ENCODE assay signal across 1 cellular context in the genomic region with DNA sequence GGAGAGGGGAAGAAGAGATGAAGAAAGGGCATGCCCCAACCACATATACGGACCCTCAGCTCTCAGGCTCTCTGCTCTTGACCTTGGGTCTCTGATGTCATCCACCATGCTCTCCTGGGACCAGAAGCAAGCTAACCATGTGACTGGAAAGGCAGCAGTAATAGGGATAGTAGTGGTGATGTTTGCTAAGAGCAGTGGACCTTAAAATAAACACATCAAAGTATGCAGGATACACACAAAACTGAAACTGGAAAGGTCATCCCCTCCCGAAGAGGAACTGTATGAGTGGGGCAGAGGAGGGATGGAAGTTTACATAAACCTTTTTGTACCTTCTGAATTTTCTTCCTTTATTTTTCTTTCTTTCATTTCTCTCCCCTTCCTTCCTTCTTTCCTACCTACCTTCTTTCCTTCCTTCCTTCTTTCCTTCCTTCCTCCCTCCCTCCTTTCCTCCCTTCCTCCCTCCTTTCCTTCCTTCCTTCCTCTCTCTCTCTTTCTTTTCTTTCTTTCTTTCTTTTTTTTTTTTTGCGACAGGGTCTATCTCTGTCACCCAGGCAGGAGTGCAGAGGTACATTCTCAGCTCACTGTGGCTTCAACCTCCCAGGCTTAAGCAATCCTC.
TF ChIP-seq lines count a peak whose summit lies in the region.

No MANE protein-coding gene starts in this region.

TF ChIP-seq in HepG2, 621 proteins besides CTCF, POLR2A, EP300 and RAD21 (continued from another document and continues in another):
- no peak for TF ChIP-seq PRDM4 (CRISPR knock-in tag; IDR thresholded peaks at IDR 0.05; ENCODE audit: borderline replicate concordance)
- TF ChIP-seq ZFP1 (CRISPR knock-in tag; IDR thresholded peaks at IDR 0.05), result no peak
- peak; percentile 86; the same call in 1 of the 2 replicates for TF ChIP-seq ZNF317 (CRISPR knock-in tag; IDR thresholded peaks at IDR 0.05)
- no peak for TF ChIP-seq ZNF275 (CRISPR knock-in tag; IDR thresholded peaks at IDR 0.05; ENCODE audit: borderline replicate concordance)
- no peak for TF ChIP-seq PHF5A (CRISPR knock-in tag; IDR thresholded peaks at IDR 0.05; ENCODE audit: low read depth, unreplicated experiment)
- no peak for TF ChIP-seq NRL (CRISPR knock-in tag; IDR thresholded peaks at IDR 0.05; ENCODE audit: borderline replicate concordance)
- no peak for TF ChIP-seq CCDC6 (CRISPR knock-in tag; IDR thresholded peaks at IDR 0.05)
- TF ChIP-seq ZNF34 (CRISPR knock-in tag; IDR thresholded peaks at IDR 0.05; ENCODE audit: borderline replicate concordance), result no peak
- no peak for TF ChIP-seq NFYB (CRISPR knock-in tag; IDR thresholded peaks at IDR 0.05)
- TF ChIP-seq FOXM1 (CRISPR knock-in tag; IDR thresholded peaks at IDR 0.05), result no peak
- no peak for TF ChIP-seq SOX6 (IDR thresholded peaks at IDR 0.05)
- peak; percentile 36; the same call in 1 of the 2 replicates for TF ChIP-seq SOX6 (CRISPR knock-in tag; IDR thresholded peaks at IDR 0.05)
- no peak for TF ChIP-seq JUND (CRISPR knock-in tag; IDR thresholded peaks at IDR 0.05)
- TF ChIP-seq NR2F1 (CRISPR knock-in tag; IDR thresholded peaks at IDR 0.05), result peak; percentile 21 to 59; a peak in 1 of 4 replicates
- peak; percentile 37; the same call in 1 of the 2 replicates for TF ChIP-seq ZNF609 (CRISPR knock-in tag; IDR thresholded peaks at IDR 0.05; ENCODE audit: borderline replicate concordance)
- 0 out of 2 replicates have a peak, but pooled peaks have one; percentile 9 for TF ChIP-seq BHLHE40 (IDR thresholded peaks at IDR 0.05; ENCODE audit: low read length)
- no peak for TF ChIP-seq LCORL (IDR thresholded peaks at IDR 0.05)
- TF ChIP-seq LCORL (CRISPR knock-in tag; IDR thresholded peaks at IDR 0.05), result peak; percentile 86
- peak; percentile 69 for TF ChIP-seq CEBPG (CRISPR knock-in tag; IDR thresholded peaks at IDR 0.05)
- peak; percentile 66 for TF ChIP-seq KAT8 (CRISPR knock-in tag; IDR thresholded peaks at IDR 0.05)
- no peak for TF ChIP-seq MTA3 (CRISPR knock-in tag; IDR thresholded peaks at IDR 0.05)
- peak; percentile 41; the same call in 1 of the 2 replicates for TF ChIP-seq HDAC1 (CRISPR knock-in tag; IDR thresholded peaks at IDR 0.05)
- 0 out of 2 replicates have a peak, but pooled peaks have one; percentile 18 for TF ChIP-seq PPARG (CRISPR knock-in tag; conservative IDR thresholded peaks at IDR 0.05)
- no peak for TF ChIP-seq ZNF790 (CRISPR knock-in tag; IDR thresholded peaks at IDR 0.05; ENCODE audit: borderline replicate concordance)
- TF ChIP-seq GLI4 (CRISPR knock-in tag; IDR thresholded peaks at IDR 0.05; ENCODE audit: borderline replicate concordance), result no peak
- peak; percentile 52 for TF ChIP-seq HNF4A (CRISPR knock-in tag; IDR thresholded peaks at IDR 0.05)
- TF ChIP-seq, protein P1, sequence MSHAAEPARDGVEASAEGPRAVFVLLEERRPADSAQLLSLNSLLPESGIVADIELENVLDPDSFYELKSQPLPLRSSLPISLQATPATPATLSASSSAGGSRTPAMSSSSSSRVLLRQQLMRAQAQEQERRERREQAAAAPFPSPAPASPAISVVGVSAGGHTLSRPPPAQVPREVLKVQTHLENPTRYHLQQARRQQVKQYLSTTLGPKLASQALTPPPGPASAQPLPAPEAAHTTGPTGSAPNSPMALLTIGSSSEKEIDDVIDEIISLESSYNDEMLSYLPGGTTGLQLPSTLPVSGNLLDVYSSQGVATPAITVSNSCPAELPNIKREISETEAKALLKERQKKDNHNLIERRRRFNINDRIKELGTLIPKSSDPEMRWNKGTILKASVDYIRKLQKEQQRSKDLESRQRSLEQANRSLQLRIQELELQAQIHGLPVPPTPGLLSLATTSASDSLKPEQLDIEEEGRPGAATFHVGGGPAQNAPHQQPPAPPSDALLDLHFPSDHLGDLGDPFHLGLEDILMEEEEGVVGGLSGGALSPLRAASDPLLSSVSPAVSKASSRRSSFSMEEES (CRISPR knock-in tag; IDR thresholded peaks at IDR 0.05), result peak; percentile 93
- peak; percentile 73 for TF ChIP-seq BCL6 (CRISPR knock-in tag; IDR thresholded peaks at IDR 0.05)
- no peak for TF ChIP-seq ZNF33A (CRISPR knock-in tag; IDR thresholded peaks at IDR 0.05; ENCODE audit: borderline replicate concordance)
- no peak for TF ChIP-seq ZFP36L1 (CRISPR knock-in tag; IDR thresholded peaks at IDR 0.05)
- TF ChIP-seq, protein P2, sequence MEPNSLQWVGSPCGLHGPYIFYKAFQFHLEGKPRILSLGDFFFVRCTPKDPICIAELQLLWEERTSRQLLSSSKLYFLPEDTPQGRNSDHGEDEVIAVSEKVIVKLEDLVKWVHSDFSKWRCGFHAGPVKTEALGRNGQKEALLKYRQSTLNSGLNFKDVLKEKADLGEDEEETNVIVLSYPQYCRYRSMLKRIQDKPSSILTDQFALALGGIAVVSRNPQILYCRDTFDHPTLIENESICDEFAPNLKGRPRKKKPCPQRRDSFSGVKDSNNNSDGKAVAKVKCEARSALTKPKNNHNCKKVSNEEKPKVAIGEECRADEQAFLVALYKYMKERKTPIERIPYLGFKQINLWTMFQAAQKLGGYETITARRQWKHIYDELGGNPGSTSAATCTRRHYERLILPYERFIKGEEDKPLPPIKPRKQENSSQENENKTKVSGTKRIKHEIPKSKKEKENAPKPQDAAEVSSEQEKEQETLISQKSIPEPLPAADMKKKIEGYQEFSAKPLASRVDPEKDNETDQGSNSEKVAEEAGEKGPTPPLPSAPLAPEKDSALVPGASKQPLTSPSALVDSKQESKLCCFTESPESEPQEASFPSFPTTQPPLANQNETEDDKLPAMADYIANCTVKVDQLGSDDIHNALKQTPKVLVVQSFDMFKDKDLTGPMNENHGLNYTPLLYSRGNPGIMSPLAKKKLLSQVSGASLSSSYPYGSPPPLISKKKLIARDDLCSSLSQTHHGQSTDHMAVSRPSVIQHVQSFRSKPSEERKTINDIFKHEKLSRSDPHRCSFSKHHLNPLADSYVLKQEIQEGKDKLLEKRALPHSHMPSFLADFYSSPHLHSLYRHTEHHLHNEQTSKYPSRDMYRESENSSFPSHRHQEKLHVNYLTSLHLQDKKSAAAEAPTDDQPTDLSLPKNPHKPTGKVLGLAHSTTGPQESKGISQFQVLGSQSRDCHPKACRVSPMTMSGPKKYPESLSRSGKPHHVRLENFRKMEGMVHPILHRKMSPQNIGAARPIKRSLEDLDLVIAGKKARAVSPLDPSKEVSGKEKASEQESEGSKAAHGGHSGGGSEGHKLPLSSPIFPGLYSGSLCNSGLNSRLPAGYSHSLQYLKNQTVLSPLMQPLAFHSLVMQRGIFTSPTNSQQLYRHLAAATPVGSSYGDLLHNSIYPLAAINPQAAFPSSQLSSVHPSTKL (CRISPR knock-in tag; IDR thresholded peaks at IDR 0.05), result peak; percentile 85
- TF ChIP-seq, protein P3, sequence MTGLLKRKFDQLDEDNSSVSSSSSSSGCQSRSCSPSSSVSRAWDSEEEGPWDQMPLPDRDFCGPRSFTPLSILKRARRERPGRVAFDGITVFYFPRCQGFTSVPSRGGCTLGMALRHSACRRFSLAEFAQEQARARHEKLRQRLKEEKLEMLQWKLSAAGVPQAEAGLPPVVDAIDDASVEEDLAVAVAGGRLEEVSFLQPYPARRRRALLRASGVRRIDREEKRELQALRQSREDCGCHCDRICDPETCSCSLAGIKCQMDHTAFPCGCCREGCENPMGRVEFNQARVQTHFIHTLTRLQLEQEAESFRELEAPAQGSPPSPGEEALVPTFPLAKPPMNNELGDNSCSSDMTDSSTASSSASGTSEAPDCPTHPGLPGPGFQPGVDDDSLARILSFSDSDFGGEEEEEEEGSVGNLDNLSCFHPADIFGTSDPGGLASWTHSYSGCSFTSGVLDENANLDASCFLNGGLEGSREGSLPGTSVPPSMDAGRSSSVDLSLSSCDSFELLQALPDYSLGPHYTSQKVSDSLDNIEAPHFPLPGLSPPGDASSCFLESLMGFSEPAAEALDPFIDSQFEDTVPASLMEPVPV (CRISPR knock-in tag; IDR thresholded peaks at IDR 0.05), result no peak
- TF ChIP-seq KDM6A (CRISPR knock-in tag; IDR thresholded peaks at IDR 0.05; ENCODE audit: low read depth), result peak; percentile 60; the same call in 1 of the 2 replicates
- TF ChIP-seq JUNB (CRISPR knock-in tag; IDR thresholded peaks at IDR 0.05; ENCODE audit: borderline replicate concordance), result 0 out of 2 replicates have a peak, but pooled peaks have one; percentile 29
- no peak for TF ChIP-seq KDM5B (CRISPR knock-in tag; IDR thresholded peaks at IDR 0.05; ENCODE audit: borderline replicate concordance)
- TF ChIP-seq, protein P4, sequence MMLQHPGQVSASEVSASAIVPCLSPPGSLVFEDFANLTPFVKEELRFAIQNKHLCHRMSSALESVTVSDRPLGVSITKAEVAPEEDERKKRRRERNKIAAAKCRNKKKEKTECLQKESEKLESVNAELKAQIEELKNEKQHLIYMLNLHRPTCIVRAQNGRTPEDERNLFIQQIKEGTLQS (CRISPR knock-in tag; IDR thresholded peaks at IDR 0.05), result peak; percentile 56
- peak; percentile 66 for TF ChIP-seq ZNF331 (CRISPR knock-in tag; IDR thresholded peaks at IDR 0.05)
- TF ChIP-seq CREM (IDR thresholded peaks at IDR 0.05), result 0 out of 2 replicates have a peak, but pooled peaks have one; percentile 22
- no peak for TF ChIP-seq CREM (CRISPR knock-in tag; IDR thresholded peaks at IDR 0.05)
- peak; percentile 82 for TF ChIP-seq IRF2 (CRISPR knock-in tag; IDR thresholded peaks at IDR 0.05)
- TF ChIP-seq, protein P5, sequence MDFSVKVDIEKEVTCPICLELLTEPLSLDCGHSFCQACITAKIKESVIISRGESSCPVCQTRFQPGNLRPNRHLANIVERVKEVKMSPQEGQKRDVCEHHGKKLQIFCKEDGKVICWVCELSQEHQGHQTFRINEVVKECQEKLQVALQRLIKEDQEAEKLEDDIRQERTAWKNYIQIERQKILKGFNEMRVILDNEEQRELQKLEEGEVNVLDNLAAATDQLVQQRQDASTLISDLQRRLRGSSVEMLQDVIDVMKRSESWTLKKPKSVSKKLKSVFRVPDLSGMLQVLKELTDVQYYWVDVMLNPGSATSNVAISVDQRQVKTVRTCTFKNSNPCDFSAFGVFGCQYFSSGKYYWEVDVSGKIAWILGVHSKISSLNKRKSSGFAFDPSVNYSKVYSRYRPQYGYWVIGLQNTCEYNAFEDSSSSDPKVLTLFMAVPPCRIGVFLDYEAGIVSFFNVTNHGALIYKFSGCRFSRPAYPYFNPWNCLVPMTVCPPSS (IDR thresholded peaks at IDR 0.05), result no peak
- peak; percentile 49; the same call in 1 of the 2 replicates for TF ChIP-seq FOXK2 (IDR thresholded peaks at IDR 0.05)
- TF ChIP-seq SRF (IDR thresholded peaks at IDR 0.05; ENCODE audit: low read depth, low read length), result no peak
- TF ChIP-seq MZF1 (CRISPR knock-in tag; IDR thresholded peaks at IDR 0.05; ENCODE audit: borderline replicate concordance), result no peak
- TF ChIP-seq FOXO1 (CRISPR knock-in tag; IDR thresholded peaks at IDR 0.05), result peak; percentile 72; the same call in 1 of the 2 replicates
